In the genomic region with DNA sequence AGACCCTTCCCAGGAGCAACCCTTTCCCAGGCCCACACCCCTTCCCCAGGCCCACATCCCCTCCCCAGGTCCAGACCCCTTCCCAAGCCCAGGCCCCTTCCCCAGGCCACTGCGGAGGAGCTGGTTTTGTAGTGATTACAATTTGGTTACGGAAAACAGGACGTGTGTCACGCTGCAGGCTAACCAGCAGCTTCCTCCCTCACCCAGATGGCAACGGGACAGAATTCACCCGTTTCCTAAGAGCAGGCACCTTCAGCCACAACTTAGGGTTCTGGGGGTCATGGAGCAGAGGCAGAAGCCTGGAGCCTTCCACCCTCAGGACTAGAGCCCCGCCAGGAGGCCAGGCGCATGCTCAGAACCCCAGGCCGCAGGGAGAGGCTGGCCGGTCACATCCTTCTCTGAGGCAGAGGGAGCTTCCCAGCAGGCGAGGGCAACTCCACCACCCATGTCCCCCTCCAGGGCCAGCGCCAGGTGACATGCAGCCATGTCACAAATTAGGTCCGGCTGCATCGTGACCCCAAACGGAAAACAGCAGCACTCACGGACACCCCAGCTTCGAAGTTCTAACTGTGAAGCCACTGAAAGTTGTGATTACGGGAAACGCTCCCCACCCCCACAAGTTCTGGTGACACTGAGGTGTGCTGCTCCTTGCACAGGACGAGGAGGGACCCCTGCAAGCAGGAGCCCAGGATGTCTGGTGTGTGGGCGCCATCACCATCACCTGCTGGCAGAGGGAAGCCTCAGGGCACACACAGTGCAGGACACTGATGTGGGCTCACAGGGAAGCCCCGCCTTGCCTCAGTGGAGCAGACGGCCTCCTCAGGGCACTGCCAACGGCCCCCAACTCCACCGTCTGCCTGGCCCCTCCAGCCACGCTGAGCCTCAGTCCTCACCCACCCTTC, we compare ENCODE assay signal across 11 cellular contexts. TPM values are rescaled to one million over a fixed set of nuclear protein-coding genes. Genes with fewer than 3 reads are reported as not detected.
DNase-seq lines count a peak whose midpoint lies in the region; ATAC-seq, FAIRE-seq and TF ChIP-seq lines count a peak whose summit lies in the region.
"Had no signal": no experiment of that assay in that cellular context is flagged by ENCODE, and none has a peak within 500 bp of the region (broad histone marks: within the 10 kb centered on the region; RNA-seq: fewer than 3 reads in every experiment).

No MANE protein-coding gene starts in this region.

- ATAC-seq in right lobe of liver, result peak in 3 of 4 donors; percentile 10 to 23 (median 20)
- no peak for ATAC-seq in HepG2
- ATAC-seq in T-helper 17 cell, result peak; percentile 5
- ATAC-seq in stimulated activated naive CD8-positive, alpha-beta T cell treated with anti-CD3 and anti-CD28 coated beads, Interleukin-15, amount 100 ng/mL, for 72 hours, result peak; percentile 57
- ATAC-seq in GM21528 (IDR thresholded peaks at IDR 0.05; ENCODE audit: low FRiP score, unreplicated experiment), result no peak
- no peak for ATAC-seq in HG03280 (IDR thresholded peaks at IDR 0.05; ENCODE audit: unreplicated experiment)

- H3K27me3 ChIP-seq in right lobe of liver (no peaks in the 10 kb centered on the region), HepG2 (ENCODE audit: control insufficient read depth in 1 of 2, insufficient read depth in 2 of 2, low read length in 2 of 2) (no peaks in the 10 kb centered on the region), endocrine pancreas (ENCODE audit: control insufficient read depth, insufficient read depth, low read length) (no peaks in the 10 kb centered on the region)

- H3K4me1 ChIP-seq in right lobe of liver (peaks cover 0 to 12% (median under 1%) of the 10 kb centered on the region in 4 donors), HepG2 (ENCODE audit: insufficient read depth, low read length) (peaks cover 6% of the 10 kb centered on the region), endocrine pancreas (ENCODE audit: control insufficient read depth, insufficient read depth, low read length) (peaks cover 7% of the 10 kb centered on the region)
- H3K4me1 ChIP-seq: HAP-1 had no signal

- H3K36me3 ChIP-seq in right lobe of liver, result no peaks in the 10 kb centered on the region
- no peaks in the 10 kb centered on the region for H3K36me3 ChIP-seq in HepG2 (replicated peaks in 1 of 2; ENCODE audit: control insufficient read depth in 1 of 2, insufficient read depth in 2 of 2, low read length in 2 of 2)
- H3K36me3 ChIP-seq in endocrine pancreas (ENCODE audit: control insufficient read depth, insufficient read depth, low read length), result no peaks in the 10 kb centered on the region
- H3K36me3 ChIP-seq: HAP-1 had no signal

- TF ChIP-seq POLR2A in right lobe of liver (IDR thresholded peaks at IDR 0.05) (no peak), HepG2 (IDR thresholded peaks at IDR 0.05; ENCODE audit: insufficient read depth in 1 of 2, low read depth in 2 of 2, low read length in 2 of 2) (no peak)

- WGBS in right lobe of liver (ENCODE audit: insufficient coverage, low coverage, low lambda C conversion rate, missing lambda C conversion rate), result 65% methylated on average over 9 of the region's 26 CpGs
- 95% methylated on average over 19 of the region's 26 CpGs for WGBS in HepG2 (ENCODE audit: low lambda C conversion rate)

- H3K27me3 Mint-ChIP-seq in T-helper 17 cell, result no peaks in the 10 kb centered on the region
- no peaks in the 10 kb centered on the region for H3K27me3 Mint-ChIP-seq in stimulated activated naive CD8-positive, alpha-beta T cell treated with anti-CD3 and anti-CD28 coated beads, Interleukin-15, amount 100 ng/mL, for 72 hours

- H3K36me3 Mint-ChIP-seq in T-helper 17 cell (ENCODE audit: low read depth), result no peaks in the 10 kb centered on the region

- FAIRE-seq in HepG2 (lab: Jason Lieb, UNC), result no peak

- H3K27ac ChIP-seq in right lobe of liver (no peak overlapping the region), HepG2 (ENCODE audit: extremely low read length, insufficient read depth, low read length) (no peak overlapping the region)

- no peak overlapping the region for H3K4me2 ChIP-seq in HepG2 (ENCODE audit: low read depth, low read length)

- TF ChIP-seq CTCF in right lobe of liver (IDR thresholded peaks at IDR 0.05) (no peak), HepG2 (CRISPR knock-in tag; IDR thresholded peaks at IDR 0.05) (no peak)

- no peak for TF ChIP-seq EP300 in HepG2 (IDR thresholded peaks at IDR 0.05; ENCODE audit: low read depth in 2 of 2, low read length in 2 of 2)
- no peak for TF ChIP-seq EP300 in HepG2 (CRISPR knock-in tag; IDR thresholded peaks at IDR 0.05; ENCODE audit: borderline replicate concordance)

- H4K20me1 ChIP-seq in HepG2 (ENCODE audit: insufficient read depth, low read length), result peaks cover 5% of the 10 kb centered on the region; the same call in 1 of the 2 replicates

- H3K4me3 ChIP-seq in right lobe of liver, result no peak overlapping the region
- no peak overlapping the region for H3K4me3 ChIP-seq in HepG2 (replicated peaks in 1 of 3; ENCODE audit: insufficient read depth in 1 of 3, low read depth in 2 of 3, low read length in 3 of 3)
- no peak overlapping the region for H3K4me3 ChIP-seq in endocrine pancreas (ENCODE audit: control insufficient read depth, insufficient read depth, low read length)
- H3K4me3 ChIP-seq: HAP-1 had no signal

- H3K9me3 ChIP-seq in right lobe of liver (no peaks in the 10 kb centered on the region), HepG2 (ENCODE audit: low read length) (no peaks in the 10 kb centered on the region), T-helper 17 cell (ENCODE audit: control insufficient read depth, low read length, poor library complexity, severe bottlenecking) (no peaks in the 10 kb centered on the region), endocrine pancreas (ENCODE audit: control insufficient read depth, low read length) (no peaks in the 10 kb centered on the region)
- H3K9me3 ChIP-seq: HAP-1 had no signal

- no peak for TF ChIP-seq RAD21 in HepG2 (CRISPR knock-in tag; IDR thresholded peaks at IDR 0.05)

- in situ Hi-C loops in HepG2 (cut with HindIII; ENCODE audit: extremely low pct_ligation_motif_present, low pct_unique_long_range_greater_than_20kb), result no loop called here

- BruUV-seq in HepG2 (replicated peaks; lab: Mats Ljungman, UMichigan), result no TSS peak

- CTCF ChIA-PET in HepG2 (lab: Yijun Ruan, JAX; ENCODE audit: low intra/inter-chr PET ratio, low total read pairs), result no interaction called here

- H3K4me1 Mint-ChIP-seq in T-helper 17 cell, result peaks cover 27% of the 10 kb centered on the region
- peaks cover 50% of the 10 kb centered on the region for H3K4me1 Mint-ChIP-seq in stimulated activated naive CD8-positive, alpha-beta T cell treated with anti-CD3 and anti-CD28 coated beads, Interleukin-15, amount 100 ng/mL, for 72 hours

- peaks cover 50% of the 10 kb centered on the region for H3K79me2 ChIP-seq in HepG2 (ENCODE audit: insufficient read depth, low read length)

- DNase-seq in right lobe of liver (no peak), HepG2 (ENCODE audit: low spot score) (no peak), T-helper 17 cell (no peak), NCI-H1092 treated with DMSO at 0.1 percent for 48 hours (lab: John Stamatoyannopoulos, UW) (no peak)
- peak; percentile 51 to 63 for DNase-seq in stimulated activated naive CD8-positive, alpha-beta T cell treated with anti-CD3 and anti-CD28 coated beads, Interleukin-15, amount 100 ng/mL, for 72 hours
- DNase-seq: activated effector memory CD4-positive, alpha-beta T cell treated with anti-CD3 and anti-CD28 coated beads, Interleukin-2, amount 50 U/mL, for 16 hours; NCI-H2107 had no signal

- peak overlapping the region; percentile 76 for H3K4me3 Mint-ChIP-seq in T-helper 17 cell
- peak overlapping the region; percentile 79 to 81 for H3K4me3 Mint-ChIP-seq in stimulated activated naive CD8-positive, alpha-beta T cell treated with anti-CD3 and anti-CD28 coated beads, Interleukin-15, amount 100 ng/mL, for 72 hours

- POLR2A ChIA-PET in HepG2 (lab: Yijun Ruan, JAX), result no interaction called here

- no peak overlapping the region for H2AFZ ChIP-seq in HepG2 (ENCODE audit: low read length)

- H3K9me3 Mint-ChIP-seq in stimulated activated naive CD8-positive, alpha-beta T cell treated with anti-CD3 and anti-CD28 coated beads, Interleukin-15, amount 100 ng/mL, for 72 hours, result no peaks in the 10 kb centered on the region

- H3K27ac Mint-ChIP-seq in T-helper 17 cell, result peak overlapping the region; percentile 94
- peak overlapping the region; percentile 81 to 93 for H3K27ac Mint-ChIP-seq in stimulated activated naive CD8-positive, alpha-beta T cell treated with anti-CD3 and anti-CD28 coated beads, Interleukin-15, amount 100 ng/mL, for 72 hours

- H3K9ac ChIP-seq in HepG2 (ENCODE audit: insufficient read depth, low read depth, low read length) (no peak overlapping the region), endocrine pancreas (ENCODE audit: control insufficient read depth, insufficient read depth, low read length) (peak overlapping the region; percentile 22)

- intact Hi-C loops in right lobe of liver (cut with DNase I) (no loop called here), HepG2 (cut with micrococcal nuclease; ENCODE audit: unreplicated experiment) (no loop called here)

RNA-seq across cellular contexts. Expression of a gene that starts 7.7 kb away (rescaled TPM):
- total RNA-seq in right lobe of liver (10 to 100 TPM; 13.1 to 17.8 (median 16.2) TPM), HepG2 (2016; rRNA removed; fragmentation: Illumina TruSeq; extraction: Trizol) (6.4 and 11.0 TPM in 2 replicates), T-helper 17 cell (10 to 100 TPM; 60.1 to 62.6 TPM)
- total RNA-seq in HepG2 (2016; cell fraction: cytosol; rRNA removed; fragmentation: Illumina TruSeq; extraction: Trizol; ENCODE audit: low read depth), result 5.6 and 7.0 TPM in 2 replicates
- total RNA-seq in HepG2 (2016; cell fraction: insoluble cytoplasmic fraction; rRNA removed; fragmentation: Illumina TruSeq; extraction: Trizol), result 5.9 and 10.9 TPM in 2 replicates
- 4.2 and 5.2 TPM in 2 replicates for total RNA-seq in HepG2 (2016; cell fraction: membrane; rRNA removed; fragmentation: Illumina TruSeq; extraction: Trizol)
- 11.8 and 16.0 TPM in 2 replicates for total RNA-seq in HepG2 (2016; cell fraction: nucleus; rRNA removed; fragmentation: Illumina TruSeq; extraction: Trizol)
- 5.1 and 5.7 TPM in 2 replicates for polyA plus RNA-seq in HepG2 (2011; rRNA removed)
- 3.4 and 3.6 TPM in 2 replicates for polyA plus RNA-seq in HepG2 (2011; cell fraction: cytosol; rRNA removed)
- 32.9 and 41.6 TPM in 2 replicates for polyA plus RNA-seq in HepG2 (2011; cell fraction: nucleus; rRNA removed)
- polyA plus RNA-seq in HepG2 (2012), result 7.1 and 9.1 TPM in 2 replicates
- polyA plus RNA-seq in HepG2 (2016; cell fraction: cytosol; fragmentation: Illumina TruSeq; extraction: Trizol; ENCODE audit: low read depth), result 0.58 and 0.88 TPM in 2 replicates
- 6.9 and 7.1 TPM in 2 replicates for polyA plus RNA-seq in HepG2 (2016; cell fraction: insoluble cytoplasmic fraction; fragmentation: Illumina TruSeq; extraction: Trizol; ENCODE audit: low read depth)
- 1.6 and 1.8 TPM in 2 replicates for polyA plus RNA-seq in HepG2 (2016; cell fraction: membrane; fragmentation: Illumina TruSeq; extraction: Trizol; ENCODE audit: low read depth)
- polyA plus RNA-seq in HepG2 (2016; cell fraction: nucleus; fragmentation: Illumina TruSeq; extraction: Trizol; ENCODE audit: insufficient read depth, low read depth), result 26.5 and 31.7 TPM in 2 replicates
- 15.5 TPM in 2 replicates for polyA minus RNA-seq in HepG2 (2011; rRNA and poly(A)+ RNA removed; ENCODE audit: low replicate concordance)
- polyA minus RNA-seq in HepG2 (2011; cell fraction: cytosol; rRNA and poly(A)+ RNA removed), result 6.0 and 7.0 TPM in 2 replicates
- polyA minus RNA-seq in HepG2 (2011; cell fraction: nucleus; rRNA and poly(A)+ RNA removed), result 25.0 and 27.4 TPM in 2 replicates

RNA-seq across cellular contexts. Expression of a gene that starts 21.5 kb away (rescaled TPM):
- total RNA-seq in right lobe of liver (10 to 100 TPM; 19.8 to 26.7 (median 21.5) TPM), HepG2 (2016; rRNA removed; fragmentation: Illumina TruSeq; extraction: Trizol) (14.6 and 23.6 TPM in 2 replicates), T-helper 17 cell (10 to 100 TPM; 56.0 to 64.9 TPM)
- 32.3 and 33.7 TPM in 2 replicates for total RNA-seq in HepG2 (2016; cell fraction: cytosol; rRNA removed; fragmentation: Illumina TruSeq; extraction: Trizol; ENCODE audit: low read depth)
- total RNA-seq in HepG2 (2016; cell fraction: insoluble cytoplasmic fraction; rRNA removed; fragmentation: Illumina TruSeq; extraction: Trizol), result 10.5 and 22.9 TPM in 2 replicates
- 48.2 and 50.4 TPM in 2 replicates for total RNA-seq in HepG2 (2016; cell fraction: membrane; rRNA removed; fragmentation: Illumina TruSeq; extraction: Trizol)
- 18.0 and 23.5 TPM in 2 replicates for total RNA-seq in HepG2 (2016; cell fraction: nucleus; rRNA removed; fragmentation: Illumina TruSeq; extraction: Trizol)
- 27.6 and 33.7 TPM in 2 replicates for polyA plus RNA-seq in HepG2 (2011; rRNA removed)
- 22.9 and 31.9 TPM in 2 replicates for polyA plus RNA-seq in HepG2 (2011; cell fraction: cytosol; rRNA removed)
- 175 and 213 TPM in 2 replicates for polyA plus RNA-seq in HepG2 (2011; cell fraction: nucleus; rRNA removed)
- polyA plus RNA-seq in HepG2 (2012), result 22.4 and 34.0 TPM in 2 replicates
- 37.2 and 44.2 TPM in 2 replicates for polyA plus RNA-seq in HepG2 (2016; cell fraction: cytosol; fragmentation: Illumina TruSeq; extraction: Trizol; ENCODE audit: low read depth)
- polyA plus RNA-seq in HepG2 (2016; cell fraction: insoluble cytoplasmic fraction; fragmentation: Illumina TruSeq; extraction: Trizol; ENCODE audit: low read depth), result 16.9 and 23.7 TPM in 2 replicates
- 47.5 and 52.5 TPM in 2 replicates for polyA plus RNA-seq in HepG2 (2016; cell fraction: membrane; fragmentation: Illumina TruSeq; extraction: Trizol; ENCODE audit: low read depth)
- 55.8 and 60.4 TPM in 2 replicates for polyA plus RNA-seq in HepG2 (2016; cell fraction: nucleus; fragmentation: Illumina TruSeq; extraction: Trizol; ENCODE audit: insufficient read depth, low read depth)
- polyA minus RNA-seq in HepG2 (2011; rRNA and poly(A)+ RNA removed; ENCODE audit: low replicate concordance), result 21.1 and 44.9 TPM in 2 replicates
- 12.7 and 16.0 TPM in 2 replicates for polyA minus RNA-seq in HepG2 (2011; cell fraction: cytosol; rRNA and poly(A)+ RNA removed)
- 29.4 and 36.3 TPM in 2 replicates for polyA minus RNA-seq in HepG2 (2011; cell fraction: nucleus; rRNA and poly(A)+ RNA removed)

RNA-seq across cellular contexts. Expression of a gene that starts 44.7 kb away (rescaled TPM):
- 10 to 100 TPM; 16.5 to 25.0 (median 17.7) TPM for total RNA-seq in right lobe of liver
- total RNA-seq in HepG2 (2016; rRNA removed; fragmentation: Illumina TruSeq; extraction: Trizol), result not detected in 2 replicates
- total RNA-seq in HepG2 (2016; cell fraction: cytosol; rRNA removed; fragmentation: Illumina TruSeq; extraction: Trizol; ENCODE audit: low read depth), result not detected in 2 replicates
- total RNA-seq in HepG2 (2016; cell fraction: insoluble cytoplasmic fraction; rRNA removed; fragmentation: Illumina TruSeq; extraction: Trizol), result not detected in 2 replicates
- not detected in 2 replicates for total RNA-seq in HepG2 (2016; cell fraction: membrane; rRNA removed; fragmentation: Illumina TruSeq; extraction: Trizol)
- not detected in 2 replicates for total RNA-seq in HepG2 (2016; cell fraction: nucleus; rRNA removed; fragmentation: Illumina TruSeq; extraction: Trizol)
- polyA plus RNA-seq in HepG2 (2011; rRNA removed), result not detected in 2 replicates
- not detected in 2 replicates for polyA plus RNA-seq in HepG2 (2011; cell fraction: cytosol; rRNA removed)
- polyA plus RNA-seq in HepG2 (2011; cell fraction: nucleus; rRNA removed), result not detected in 2 replicates
- polyA plus RNA-seq in HepG2 (2012), result 0.08 and 0.11 TPM in 2 replicates
- not detected in 2 replicates for polyA plus RNA-seq in HepG2 (2016; cell fraction: cytosol; fragmentation: Illumina TruSeq; extraction: Trizol; ENCODE audit: low read depth)
- not detected in 2 replicates for polyA plus RNA-seq in HepG2 (2016; cell fraction: insoluble cytoplasmic fraction; fragmentation: Illumina TruSeq; extraction: Trizol; ENCODE audit: low read depth)
- not detected in 2 replicates for polyA plus RNA-seq in HepG2 (2016; cell fraction: membrane; fragmentation: Illumina TruSeq; extraction: Trizol; ENCODE audit: low read depth)
- not detected in 2 replicates for polyA plus RNA-seq in HepG2 (2016; cell fraction: nucleus; fragmentation: Illumina TruSeq; extraction: Trizol; ENCODE audit: insufficient read depth, low read depth)
- polyA minus RNA-seq in HepG2 (2011; rRNA and poly(A)+ RNA removed; ENCODE audit: low replicate concordance), result 40.4 TPM in 1 of 2 replicates, not detected in the other
- not detected in 2 replicates for polyA minus RNA-seq in HepG2 (2011; cell fraction: cytosol; rRNA and poly(A)+ RNA removed)
- polyA minus RNA-seq in HepG2 (2011; cell fraction: nucleus; rRNA and poly(A)+ RNA removed), result 0.26 TPM in 1 of 2 replicates, not detected in the other
- 10 to 100 TPM; 34.9 to 36.2 TPM for total RNA-seq in T-helper 17 cell

Comparison
In these comparisons a context has a peak if more than half of its experiments do, and no peak if none do; other contexts are left out.
1. ATAC-seq: peak in right lobe of liver (3 of 4), T-helper 17 cell (single experiment) and stimulated activated naive CD8-positive, alpha-beta T cell treated with anti-CD3 and anti-CD28 coated beads, Interleukin-15, amount 100 ng/mL, for 72 hours (single experiment); none in HepG2 (single experiment), GM21528 (single experiment) and HG03280 (single experiment).
2. RNA of a gene that starts 44.7 kb away (total RNA-seq): 34.9 to 36.2 TPM in T-helper 17 cell and 16.5 to 25.0 TPM in right lobe of liver; not detected in HepG2; every median in the first group is over 10 times any median in the second.
3. DNase-seq: peak in stimulated activated naive CD8-positive, alpha-beta T cell treated with anti-CD3 and anti-CD28 coated beads, Interleukin-15, amount 100 ng/mL, for 72 hours (2 of 2); none in right lobe of liver (0 of 3), HepG2 (single experiment), T-helper 17 cell (0 of 3) and NCI-H1092 treated with DMSO at 0.1 percent for 48 hours (single experiment).